ENCODE assay signal across 9 cellular contexts in the genomic region with DNA sequence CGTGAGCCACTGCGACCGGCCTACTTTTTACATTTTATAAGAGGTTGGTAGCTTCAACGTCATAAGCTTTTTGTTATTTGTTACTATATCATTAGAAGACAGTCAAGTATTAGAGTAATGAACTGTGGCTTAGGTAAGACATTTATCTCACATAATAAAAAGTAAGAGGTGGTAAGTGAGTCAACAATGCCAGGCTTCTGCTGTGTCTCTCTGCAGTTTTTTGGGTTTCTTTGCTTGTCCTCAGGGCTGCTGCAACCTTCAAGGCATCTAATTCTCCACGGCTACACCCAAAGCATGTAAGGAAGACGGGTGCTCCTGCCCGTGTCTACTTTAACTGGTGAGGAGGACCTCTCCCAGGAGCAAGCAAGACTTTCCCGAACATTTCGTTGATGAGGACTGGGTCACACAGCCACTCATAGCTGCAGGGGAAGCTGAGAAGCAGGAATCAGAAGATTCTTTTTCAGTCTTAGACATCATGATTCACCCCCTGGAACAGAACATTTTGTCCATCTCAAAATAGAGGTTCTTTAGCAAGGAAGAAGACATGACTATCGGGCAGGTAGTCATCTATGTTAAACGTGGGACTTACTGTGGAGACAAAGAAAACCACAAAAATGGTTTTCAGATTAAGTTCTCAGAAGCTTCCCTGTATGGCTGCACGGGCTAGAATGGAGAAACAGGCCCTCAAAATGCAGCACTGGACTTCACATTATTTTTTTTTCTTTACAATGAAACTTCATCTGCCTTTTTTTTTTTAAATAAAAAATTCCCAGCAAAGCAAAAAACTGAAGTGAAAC. TPM values are rescaled to one million over a fixed set of nuclear protein-coding genes. Genes with fewer than 3 reads are reported as not detected.
DNase-seq lines count a peak whose midpoint lies in the region; ATAC-seq, FAIRE-seq and TF ChIP-seq lines count a peak whose summit lies in the region.
"Had no signal": no experiment of that assay in that cellular context is flagged by ENCODE, and none has a peak within 500 bp of the region (broad histone marks: within the 10 kb centered on the region; RNA-seq: fewer than 3 reads in every experiment).

No MANE protein-coding gene starts in this region.

- H3K4me1 Mint-ChIP-seq in activated CD8-positive, alpha-beta T cell treated with anti-CD3 and anti-CD28 coated beads for 36 hours (ENCODE audit: low read depth) = peaks cover 46% of the 10 kb centered on the region

- no peaks in the 10 kb centered on the region for H3K9me3 ChIP-seq in mucosa of descending colon
- no peaks in the 10 kb centered on the region for H3K9me3 ChIP-seq in adrenal gland (replicated peaks in 1 of 3)
- H3K9me3 ChIP-seq: vagina had no signal

- intact Hi-C loops in activated CD8-positive, alpha-beta T cell treated with anti-CD3 and anti-CD28 coated beads for 36 hours (cut with micrococcal nuclease) = no loop called here
- intact Hi-C loops in mucosa of descending colon (cut with DNase I, micrococcal nuclease) = no loop called here
- intact Hi-C loops in adrenal gland (cut with DNase I) = no loop called here

- no peaks in the 10 kb centered on the region for H3K27me3 Mint-ChIP-seq in activated CD8-positive, alpha-beta T cell treated with anti-CD3 and anti-CD28 coated beads for 36 hours

- no peak for TF ChIP-seq CTCF in activated CD8-positive, alpha-beta T cell treated with anti-CD3 and anti-CD28 coated beads for 36 hours (IDR thresholded peaks at IDR 0.05)
- TF ChIP-seq CTCF in mucosa of descending colon (IDR thresholded peaks at IDR 0.05) (no peak), adrenal gland (IDR thresholded peaks at IDR 0.05) (no peak)

- POLR2A ChIA-PET in activated CD8-positive, alpha-beta T cell treated with anti-CD3 and anti-CD28 coated beads for 36 hours (lab: Charles Lee) = interaction anchor here (0.7 to 1.9 kb wide), 8 partner anchors 10 to 128 kb away, joined by 3 to 9 read pairs (median 4); a partner anchor contains a TSS

- CTCF ChIA-PET in activated CD8-positive, alpha-beta T cell treated with anti-CD3 and anti-CD28 coated beads for 36 hours (lab: Charles Lee) = interaction anchor here (1.0 to 2.2 kb wide), 9 partner anchors 11 to 141 kb away, joined by 3 to 9 read pairs (median 4); no protein-coding TSS in a partner anchor

- H3K4me3 ChIP-seq in mucosa of descending colon (no peak overlapping the region), adrenal gland (no peak overlapping the region)
- H3K4me3 ChIP-seq: vagina had no signal

- H3K27ac Mint-ChIP-seq in activated CD8-positive, alpha-beta T cell treated with anti-CD3 and anti-CD28 coated beads for 36 hours = peak overlapping the region; percentile 32

- ATAC-seq in HG02870 (IDR thresholded peaks at IDR 0.05; ENCODE audit: unreplicated experiment) = peak; percentile 52
- peak; percentile 78 for ATAC-seq in activated CD8-positive, alpha-beta T cell treated with anti-CD3 and anti-CD28 coated beads for 36 hours
- peak; percentile 25 for ATAC-seq in mucosa of descending colon
- ATAC-seq in HG03521 (IDR thresholded peaks at IDR 0.05; ENCODE audit: unreplicated experiment) = no peak

- WGBS in adrenal gland, 4 donors = 81 to 87% (median 83%) methylated on average over 10 to 12 of the region's 12 CpGs

- peak overlapping the region; percentile 1 for H3K4me3 Mint-ChIP-seq in activated CD8-positive, alpha-beta T cell treated with anti-CD3 and anti-CD28 coated beads for 36 hours

- FAIRE-seq in GM12892 (lab: Jason Lieb, UNC) (peak; percentile 58), frontal cortex (lab: Jason Lieb, UNC) (no peak)

- H3K27me3 ChIP-seq in adrenal gland = no peaks in the 10 kb centered on the region
- H3K27me3 ChIP-seq: vagina had no signal

- TF ChIP-seq POLR2A in GM12892 (IDR thresholded peaks at IDR 0.05; ENCODE audit: low read depth, low read length) (no peak), adrenal gland (IDR thresholded peaks at IDR 0.05) (no peak)

- H3K4me1 ChIP-seq in mucosa of descending colon (ENCODE audit: low read depth) = no peaks in the 10 kb centered on the region
- H3K4me1 ChIP-seq in adrenal gland (replicated peaks in 1 of 2) = no peaks in the 10 kb centered on the region
- H3K4me1 ChIP-seq: vagina had no signal

- no peak for DNase-seq in GM12892 (ENCODE audit: insufficient read length)
- DNase-seq in activated CD8-positive, alpha-beta T cell treated with anti-CD3 and anti-CD28 coated beads for 36 hours = no peak
- DNase-seq in mucosa of descending colon = no peak
- DNase-seq in adrenal gland = no peak
- DNase-seq in frontal cortex (ENCODE audit: low spot score in 2 of 2) = no peak
- DNase-seq in stimulated activated CD4-positive, alpha-beta T cell treated with anti-CD3 and anti-CD28 coated beads, Interleukin-1b, Interleukin-23, amount 100 ng/mL, for 48 hours = no peak

- peaks cover 2% of the 10 kb centered on the region for H3K9me3 Mint-ChIP-seq in activated CD8-positive, alpha-beta T cell treated with anti-CD3 and anti-CD28 coated beads for 36 hours

- H3K36me3 Mint-ChIP-seq in activated CD8-positive, alpha-beta T cell treated with anti-CD3 and anti-CD28 coated beads for 36 hours (ENCODE audit: low read depth) = no peaks in the 10 kb centered on the region

- H3K27ac ChIP-seq in adrenal gland = no peak overlapping the region
- H3K27ac ChIP-seq: vagina had no signal

- no peaks in the 10 kb centered on the region for H3K36me3 ChIP-seq in mucosa of descending colon (ENCODE audit: low read depth)
- H3K36me3 ChIP-seq in adrenal gland (replicated peaks in 1 of 2) = no peaks in the 10 kb centered on the region
- H3K36me3 ChIP-seq: vagina had no signal

RNA-seq across cellular contexts. Expression of a gene that starts 13.0 kb away (rescaled TPM):
- polyA plus RNA-seq in GM12892 (2012; ENCODE audit: missing spikeins) = 93.6 TPM
- 100 to 1,000 TPM; 121 to 126 TPM for total RNA-seq in activated CD8-positive, alpha-beta T cell treated with anti-CD3 and anti-CD28 coated beads for 36 hours
- 1 to 10 TPM; 1.9 to 5.8 (median 2.8) TPM for total RNA-seq in mucosa of descending colon
- 1 to 10 TPM in 4 of 8 donors, under 1 TPM in 3, not detected in 1; 0.84 to 3.4 (median 1.2) TPM for total RNA-seq in adrenal gland
- 1 to 10 TPM in 1 of 3 donors, under 1 TPM in 2; 0.56 to 1.1 (median 0.61) TPM for polyA plus RNA-seq in adrenal gland
- total RNA-seq in frontal cortex = 0.41 TPM

Comparison
In these comparisons a context has a peak if more than half of its experiments do, and no peak if none do; other contexts are left out.
1. RNA of a gene that starts 13.0 kb away (total RNA-seq): 121 to 126 TPM in activated CD8-positive, alpha-beta T cell treated with anti-CD3 and anti-CD28 coated beads for 36 hours; 1.9 to 5.8 TPM in mucosa of descending colon, 0.84 to 3.4 TPM in adrenal gland and 0.41 TPM in frontal cortex (single experiment); every median in the first group is over 10 times any median in the second.